ENCODE assay signal across 10 cellular contexts in the genomic region with DNA sequence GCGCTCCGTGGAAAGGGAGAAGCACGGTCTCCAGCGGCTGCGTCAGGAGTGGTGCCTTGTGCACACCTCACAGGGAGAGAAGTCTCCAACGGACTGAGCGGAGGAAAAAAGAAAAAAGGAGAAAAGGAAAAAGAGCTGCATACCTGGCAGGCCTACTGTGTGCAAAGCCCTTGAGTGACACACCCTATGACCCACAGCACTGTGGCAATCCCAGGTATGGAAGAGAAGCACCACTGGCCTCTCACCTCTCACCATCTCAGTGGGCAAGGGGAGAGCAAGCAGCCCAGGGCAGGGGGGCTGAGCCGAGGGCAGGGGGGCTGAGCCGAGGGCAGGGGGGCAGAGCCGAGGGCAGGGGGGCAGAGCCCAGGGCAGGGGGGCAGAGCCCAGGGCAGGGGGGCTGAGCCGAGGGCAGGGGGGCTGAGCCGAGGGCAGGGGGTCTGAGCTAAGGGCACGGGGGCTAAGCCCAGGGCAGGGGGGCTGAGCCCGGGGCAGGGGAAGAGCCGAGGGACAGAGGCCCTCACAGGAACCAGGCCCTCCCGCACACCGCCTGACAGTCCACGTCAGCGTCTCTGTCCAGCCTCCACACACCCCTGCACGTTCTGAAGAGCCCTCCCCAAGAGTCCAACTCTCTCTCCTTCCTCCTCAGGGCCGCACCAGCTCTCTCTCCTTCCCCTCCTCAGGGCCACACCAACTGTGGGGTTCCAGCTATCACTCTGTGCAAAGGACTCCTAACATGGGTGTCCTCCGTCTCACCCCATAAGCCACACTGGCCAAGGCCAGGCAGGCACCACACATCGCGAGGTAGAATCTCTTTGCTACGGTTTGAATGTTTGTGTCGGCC.
DNase-seq lines count a peak whose midpoint lies in the region; ATAC-seq and TF ChIP-seq lines count a peak whose summit lies in the region.
"Had no signal": no experiment of that assay in that cellular context is flagged by ENCODE, and none has a peak within 500 bp of the region (broad histone marks: within the 10 kb centered on the region; RNA-seq: fewer than 3 reads in every experiment).

No MANE protein-coding gene starts in this region.

- no peak overlapping the region for H2AFZ ChIP-seq in OCI-LY1 (ENCODE audit: low read length)

- H3K4me3 ChIP-seq in OCI-LY1 (ENCODE audit: low read depth, low read length, poor library complexity, severe bottlenecking), result no peak overlapping the region
- H3K4me3 ChIP-seq in endodermal cell (ENCODE audit: low read length), result no peak overlapping the region

- H3K27me3 ChIP-seq in OCI-LY1 (ENCODE audit: insufficient read depth, low read length), result no peaks in the 10 kb centered on the region
- H3K27me3 ChIP-seq in endodermal cell (ENCODE audit: control insufficient read depth, insufficient read depth, low read length, poor library complexity, severe bottlenecking), result no peaks in the 10 kb centered on the region

- no peaks in the 10 kb centered on the region for H4K20me1 ChIP-seq in OCI-LY1 (ENCODE audit: insufficient read depth, low read length)

- DNase-seq in CD1c-positive myeloid dendritic cell (ENCODE audit: extremely low spot score) (peak; percentile 56), endodermal cell (no peak), nephron progenitor cell (no peak), NCI-H2227 (lab: John Stamatoyannopoulos, UW; ENCODE audit: unreplicated experiment) (no peak), cortex of kidney (lab: John Stamatoyannopoulos, UW) (no peak), NCI-H345 treated with DMSO at 0.1 percent for 48 hours (lab: John Stamatoyannopoulos, UW; ENCODE audit: unreplicated experiment) (no peak)
- DNase-seq: NCI-H2081 treated with DMSO at 0.1 percent for 48 hours, SIG-M5 had no signal

- H3K4me2 ChIP-seq in OCI-LY1 (ENCODE audit: low read length), result no peak overlapping the region; the same call in 1 of the 2 replicates

- H3K27ac Mint-ChIP-seq in endodermal cell, result peak overlapping the region; percentile 93
- peak overlapping the region; percentile 98 for H3K27ac Mint-ChIP-seq in nephron progenitor cell

- H3K9me3 Mint-ChIP-seq in endodermal cell (no peaks in the 10 kb centered on the region), nephron progenitor cell (no peaks in the 10 kb centered on the region)

- H3K9me3 ChIP-seq in OCI-LY1 (ENCODE audit: low read length), result no peaks in the 10 kb centered on the region
- H3K9me3 ChIP-seq in endodermal cell (ENCODE audit: control insufficient read depth, low read length), result no peaks in the 10 kb centered on the region

- ATAC-seq in GM18498 (IDR thresholded peaks at IDR 0.05; ENCODE audit: unreplicated experiment), result no peak

- H3K9ac ChIP-seq in OCI-LY1 (ENCODE audit: low read length) (no peak overlapping the region), endodermal cell (ENCODE audit: extremely low read depth, low read length, poor library complexity, severe bottlenecking) (no peak overlapping the region)

- no peak for TF ChIP-seq CTCF in OCI-LY1 (IDR thresholded peaks at IDR 0.05; ENCODE audit: low read length)
- TF ChIP-seq CTCF in endodermal cell (conservative IDR thresholded peaks at IDR 0.05), result no peak
- no peak for TF ChIP-seq CTCF in nephron progenitor cell (IDR thresholded peaks at IDR 0.05)

- peaks cover 4% of the 10 kb centered on the region for H3K36me3 Mint-ChIP-seq in endodermal cell (ENCODE audit: low read depth)
- peaks cover 9% of the 10 kb centered on the region for H3K36me3 Mint-ChIP-seq in nephron progenitor cell (ENCODE audit: low read depth)

- H3K4me3 Mint-ChIP-seq in endodermal cell (no peak overlapping the region), nephron progenitor cell (peak overlapping the region; percentile 69)

- WGBS in endodermal cell (ENCODE audit: insufficient coverage in 1 of 2, insufficient read length in 1 of 2), 2 experiments, result 90 to 97% methylated on average over 8 to 25 of the region's 26 CpGs

- H3F3A ChIP-seq in OCI-LY1 (ENCODE audit: insufficient read depth, low read length), result 0 out of 2 replicates have a peak, but pooled peaks cover 5% of the 10 kb centered on the region

- peak overlapping the region; percentile 54 for H3K27ac ChIP-seq in OCI-LY1 (ENCODE audit: low read depth, low read length, poor library complexity, severe bottlenecking)
- peak overlapping the region; percentile 50 for H3K27ac ChIP-seq in endodermal cell (ENCODE audit: low read depth, low read length)

- H3K4me1 ChIP-seq in OCI-LY1 (ENCODE audit: insufficient read depth, low read length, severe bottlenecking), result peaks cover 75% of the 10 kb centered on the region
- peaks cover 22% of the 10 kb centered on the region for H3K4me1 ChIP-seq in endodermal cell (ENCODE audit: control insufficient read depth, insufficient read depth, low read length)

- H3K4me1 Mint-ChIP-seq in endodermal cell (peaks cover 64% of the 10 kb centered on the region), nephron progenitor cell (peaks cover 98% of the 10 kb centered on the region)

- peaks cover 61% of the 10 kb centered on the region for H3K79me2 ChIP-seq in OCI-LY1 (ENCODE audit: insufficient read depth, low read length)

- no peaks in the 10 kb centered on the region for H3K9me2 ChIP-seq in OCI-LY1 (ENCODE audit: low read depth, low read length)

- H3K27me3 Mint-ChIP-seq in endodermal cell (ENCODE audit: insufficient read depth) (no peaks in the 10 kb centered on the region), nephron progenitor cell (ENCODE audit: low read depth, poor library complexity) (no peaks in the 10 kb centered on the region)

- H3K36me3 ChIP-seq in OCI-LY1 (ENCODE audit: insufficient read depth, low read length) (no peaks in the 10 kb centered on the region), endodermal cell (ENCODE audit: control insufficient read depth, insufficient read depth, low read length) (peaks cover 2% of the 10 kb centered on the region)
